20 cellular contexts compared by ENCODE assay signal in the genomic region with DNA sequence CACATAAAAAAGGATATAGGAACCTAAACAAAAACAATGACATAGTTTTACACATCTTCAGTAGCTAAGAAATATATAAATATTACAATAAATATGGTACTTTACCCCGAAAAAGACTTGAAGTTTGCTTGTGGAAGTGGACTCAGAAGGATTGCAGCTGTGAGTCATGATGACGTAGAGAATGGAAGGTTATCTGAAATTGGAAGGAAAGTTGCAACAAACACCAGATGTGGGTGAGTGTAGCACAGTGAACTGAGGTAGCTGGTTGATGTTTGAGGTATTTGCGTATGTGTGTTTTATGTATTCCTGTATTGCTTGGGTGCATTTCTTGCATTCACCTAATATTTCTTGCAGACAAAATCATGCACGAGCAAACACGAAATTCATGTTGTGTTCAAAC.
DNase-seq lines count a peak whose midpoint lies in the region; ATAC-seq and TF ChIP-seq lines count a peak whose summit lies in the region.
"Had no signal": no experiment of that assay in that cellular context is flagged by ENCODE, and none has a peak within 500 bp of the region (broad histone marks: within the 10 kb centered on the region; RNA-seq: fewer than 3 reads in every experiment).

No MANE protein-coding gene starts in this region.

- H3K9me3 Mint-ChIP-seq in memory B cell, result no peaks in the 10 kb centered on the region
- H3K9me3 Mint-ChIP-seq: activated CD4-positive, alpha-beta memory T cell treated with anti-CD3 and anti-CD28 coated beads, Interleukin-2, amount 10 ng/mL, durations not matched to agents 7 days and 5 days; activated naive CD4-positive, alpha-beta T cell treated with anti-CD3 and anti-CD28 coated beads for 36 hours; stimulated activated memory B cell treated with anti-CD40 and anti-IgM and Interleukin-4, amounts not matched to agents 10 μg/mL and 1 μg/mL and 100 μg/mL, for 72 hours had no signal

- peak overlapping the region; percentile 50 for H3K27ac Mint-ChIP-seq in memory B cell
- H3K27ac Mint-ChIP-seq: activated CD4-positive, alpha-beta memory T cell treated with anti-CD3 and anti-CD28 coated beads, Interleukin-2, amount 10 ng/mL, durations not matched to agents 7 days and 5 days; stimulated activated memory B cell treated with anti-CD40 and anti-IgM and Interleukin-4, amounts not matched to agents 10 μg/mL and 1 μg/mL and 100 μg/mL, for 72 hours had no signal

- no peaks in the 10 kb centered on the region for H3K4me1 Mint-ChIP-seq in memory B cell
- H3K4me1 Mint-ChIP-seq: activated CD4-positive, alpha-beta memory T cell treated with anti-CD3 and anti-CD28 coated beads, Interleukin-2, amount 10 ng/mL, durations not matched to agents 7 days and 5 days; stimulated activated memory B cell treated with anti-CD40 and anti-IgM and Interleukin-4, amounts not matched to agents 10 μg/mL and 1 μg/mL and 100 μg/mL, for 72 hours had no signal

- no peaks in the 10 kb centered on the region for H3K27me3 Mint-ChIP-seq in memory B cell
- H3K27me3 Mint-ChIP-seq: activated CD4-positive, alpha-beta memory T cell treated with anti-CD3 and anti-CD28 coated beads, Interleukin-2, amount 10 ng/mL, durations not matched to agents 7 days and 5 days; stimulated activated memory B cell treated with anti-CD40 and anti-IgM and Interleukin-4, amounts not matched to agents 10 μg/mL and 1 μg/mL and 100 μg/mL, for 72 hours had no signal

- no peak for TF ChIP-seq CTCF in choroid plexus epithelial cell (conservative IDR thresholded peaks at IDR 0.05; ENCODE audit: low read depth, low read length)

- DNase-seq in AG20443 (ENCODE audit: low spot score) (peak; percentile 21), LHCN-M2 (ENCODE audit: low read depth) (peak; percentile 45), choroid plexus epithelial cell (ENCODE audit: low read depth) (peak; percentile 86), memory B cell (ENCODE audit: low spot score in 2 of 2) (no peak), GF-D8 (lab: John Stamatoyannopoulos, UW) (no peak), retina (no peak), OCI-M2 (lab: John Stamatoyannopoulos, UW; ENCODE audit: unreplicated experiment) (no peak)
- no peak for DNase-seq in activated CD4-positive, alpha-beta T cell treated with anti-CD3 and anti-CD28 coated beads for 48 hours
- DNase-seq: activated CD4-positive, alpha-beta memory T cell treated with anti-CD3 and anti-CD28 coated beads, Interleukin-2, amount 10 ng/mL, durations not matched to agents 7 days and 5 days; activated naive CD4-positive, alpha-beta T cell treated with anti-CD3 and anti-CD28 coated beads for 36 hours; activated T-cell treated with anti-CD3 and anti-CD28 coated beads, Interleukin-2, amount 50 U/mL, for 1 hour; DMS79; NCI-H146; NCI-H774; OCI-M1; right lobe of liver had no signal

- no peak overlapping the region for H3K4me3 Mint-ChIP-seq in memory B cell
- H3K4me3 Mint-ChIP-seq: activated CD4-positive, alpha-beta memory T cell treated with anti-CD3 and anti-CD28 coated beads, Interleukin-2, amount 10 ng/mL, durations not matched to agents 7 days and 5 days; activated naive CD4-positive, alpha-beta T cell treated with anti-CD3 and anti-CD28 coated beads for 36 hours; stimulated activated memory B cell treated with anti-CD40 and anti-IgM and Interleukin-4, amounts not matched to agents 10 μg/mL and 1 μg/mL and 100 μg/mL, for 72 hours had no signal

- no peak for ATAC-seq in memory B cell (ENCODE audit: low read depth)
- ATAC-seq: right lobe of liver; stimulated activated memory B cell treated with anti-CD40 and anti-IgM and Interleukin-4, amounts not matched to agents 10 μg/mL and 1 μg/mL and 100 μg/mL, for 72 hours had no signal

- H3K4me3 ChIP-seq in choroid plexus epithelial cell (ENCODE audit: low read depth, low read length), result no peak overlapping the region
- H3K4me3 ChIP-seq: ascending aorta, lung, ovary, right lobe of liver had no signal

- H3K36me3 Mint-ChIP-seq in memory B cell, result peaks cover 18% of the 10 kb centered on the region

Comparison
In these comparisons a context has a peak if more than half of its experiments do, and no peak if none do; other contexts are left out.
1. DNase-seq: peak in AG20443 (single experiment), LHCN-M2 (single experiment) and choroid plexus epithelial cell (single experiment); none in memory B cell (0 of 2), GF-D8 (single experiment), retina (single experiment), activated CD4-positive, alpha-beta T cell treated with anti-CD3 and anti-CD28 coated beads for 48 hours (single experiment) and OCI-M2 (single experiment).